In genomic region chr20:64057628-64058498, GRCh38 we compare ENCODE assay signal across 1 cellular context.
A peak's percentile ranks its signal among the peaks of the same experiment; 100 is the strongest.
TF ChIP-seq lines count a peak whose summit lies in the region.

No MANE protein-coding gene starts in this region.

TF ChIP-seq in HepG2, 621 proteins besides CTCF, POLR2A, EP300 and RAD21 (continued from another document and continues in another):
- TF ChIP-seq ZMAT5 (CRISPR knock-in tag; IDR thresholded peaks at IDR 0.05; ENCODE audit: borderline replicate concordance, low read depth) (no peak), ZBTB14 (CRISPR knock-in tag; IDR thresholded peaks at IDR 0.05) (0 out of 2 replicates have a peak, but pooled peaks have one; percentile 39), ZNF678 (CRISPR knock-in tag; IDR thresholded peaks at IDR 0.05) (peak; percentile 51), ZBTB43 (CRISPR knock-in tag; conservative IDR thresholded peaks at IDR 0.05) (no peak; the same call in 1 of the 2 replicates), MIXL1 (CRISPR knock-in tag; IDR thresholded peaks at IDR 0.05) (peak; percentile 52; the same call in 1 of the 2 replicates), ZBTB10 (CRISPR knock-in tag; IDR thresholded peaks at IDR 0.05; ENCODE audit: borderline replicate concordance) (0 out of 2 replicates have a peak, but pooled peaks have one; percentile 55), MED13 (CRISPR knock-in tag; IDR thresholded peaks at IDR 0.05) (0 out of 2 replicates have a peak, but pooled peaks have one; percentile 46), CHCHD3 (CRISPR knock-in tag; IDR thresholded peaks at IDR 0.05) (peak; percentile 65; the same call in 1 of the 2 replicates), KDM3A (CRISPR knock-in tag; IDR thresholded peaks at IDR 0.05; ENCODE audit: low read depth) (peak; percentile 99), SP5 (CRISPR knock-in tag; IDR thresholded peaks at IDR 0.05; ENCODE audit: borderline replicate concordance, low read depth) (peak; percentile 85; the same call in 1 of the 2 replicates), ZSCAN12 (CRISPR knock-in tag; IDR thresholded peaks at IDR 0.05) (0 out of 2 replicates have a peak, but pooled peaks have one; percentile 24), ATF3 (CRISPR knock-in tag; IDR thresholded peaks at IDR 0.05) (peak; percentile 2; the same call in 1 of the 2 replicates), STAG1 (CRISPR knock-in tag; IDR thresholded peaks at IDR 0.05) (peak; percentile 96), MATR3 (CRISPR knock-in tag; IDR thresholded peaks at IDR 0.05) (0 out of 2 replicates have a peak, but pooled peaks have one; percentile 16), CEBPG (CRISPR knock-in tag; IDR thresholded peaks at IDR 0.05) (no peak; the same call in 1 of the 2 replicates), JUNB (CRISPR knock-in tag; IDR thresholded peaks at IDR 0.05; ENCODE audit: borderline replicate concordance) (no peak), MIER2 (CRISPR knock-in tag; IDR thresholded peaks at IDR 0.05) (0 out of 2 replicates have a peak, but pooled peaks have one; percentile 55), E2F5 (CRISPR knock-in tag; conservative IDR thresholded peaks at IDR 0.05) (no peak; the same call in none of the 2 replicates), ZNF547 (CRISPR knock-in tag; IDR thresholded peaks at IDR 0.05) (no peak), SYNCRIP (IDR thresholded peaks at IDR 0.05; ENCODE audit: insufficient read depth, low read depth, low read length) (no peak), SIN3B (IDR thresholded peaks at IDR 0.05; ENCODE audit: low read length) (peak; percentile 60; the same call in 1 of the 2 replicates), SP4 (CRISPR knock-in tag; IDR thresholded peaks at IDR 0.05) (no peak; the same call in 1 of the 2 replicates), ZNF281 (CRISPR knock-in tag; IDR thresholded peaks at IDR 0.05; ENCODE audit: borderline replicate concordance) (peak; percentile 98), ZFP1 (CRISPR knock-in tag; IDR thresholded peaks at IDR 0.05) (peak; percentile 25; the same call in 1 of the 2 replicates), U2AF1 (optimal IDR thresholded peaks at IDR 0.05; ENCODE audit: low read depth, low read length) (no peak), ZNF672 (CRISPR knock-in tag; IDR thresholded peaks at IDR 0.05) (peak; percentile 55; the same call in 1 of the 2 replicates), CBX5 (CRISPR knock-in tag; IDR thresholded peaks at IDR 0.05; ENCODE audit: borderline replicate concordance) (peak; percentile 62; the same call in 1 of the 2 replicates), FOXK2 (IDR thresholded peaks at IDR 0.05) (no peak), ETV5 (CRISPR knock-in tag; IDR thresholded peaks at IDR 0.05; ENCODE audit: borderline replicate concordance) (peak; percentile 21), ZNF713 (CRISPR knock-in tag; IDR thresholded peaks at IDR 0.05) (peak; percentile 88; the same call in 1 of the 2 replicates), GLI4 (CRISPR knock-in tag; IDR thresholded peaks at IDR 0.05; ENCODE audit: borderline replicate concordance) (0 out of 2 replicates have a peak, but pooled peaks have one; percentile 9), NFAT5 (CRISPR knock-in tag; IDR thresholded peaks at IDR 0.05) (no peak), THAP9 (CRISPR knock-in tag; IDR thresholded peaks at IDR 0.05; ENCODE audit: borderline replicate concordance) (peak; percentile 67; the same call in 1 of the 2 replicates), CERS6 (CRISPR knock-in tag; IDR thresholded peaks at IDR 0.05) (no peak), ZNF569 (CRISPR knock-in tag; IDR thresholded peaks at IDR 0.05; ENCODE audit: borderline replicate concordance) (no peak), ZSCAN31 (CRISPR knock-in tag; IDR thresholded peaks at IDR 0.05; ENCODE audit: low read depth) (peak; percentile 14; the same call in 1 of the 2 replicates)
